ENCODE assay signal across 35 cellular contexts in the genomic region with DNA sequence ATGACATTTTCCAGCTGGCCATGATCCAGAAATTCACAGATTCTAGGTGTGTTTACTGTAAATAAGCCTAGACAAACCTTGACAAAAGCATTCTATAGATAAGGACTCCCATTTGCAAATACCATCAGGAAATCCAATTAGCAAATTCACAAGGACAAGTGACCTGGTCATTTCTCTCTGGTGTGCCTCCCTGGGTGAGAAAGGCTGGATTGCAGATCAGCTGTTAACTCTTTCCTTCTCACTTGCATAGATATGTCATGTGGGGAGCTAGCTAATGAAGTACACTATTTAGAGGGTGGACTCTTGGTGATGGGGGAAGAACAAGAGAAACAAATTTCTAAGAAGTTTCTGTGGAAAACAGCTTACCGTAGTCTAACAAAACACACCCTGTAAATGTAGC.
"Had no signal": no experiment of that assay in that cellular context is flagged by ENCODE, and none has a peak within 500 bp of the region (broad histone marks: within the 10 kb centered on the region; RNA-seq: fewer than 3 reads in every experiment).

No MANE protein-coding gene starts in this region.

- ATAC-seq: activated CD4-positive, alpha-beta T cell treated with anti-CD3 and anti-CD28 coated beads for 36 hours; activated CD8-positive, alpha-beta memory T cell treated with anti-CD3 and anti-CD28 coated beads, Interleukin-2, amount 10 ng/mL, durations not matched to agents 7 days and 5 days; activated CD8-positive, alpha-beta T cell treated with anti-CD3 and anti-CD28 coated beads, Interleukin-2, amount 10 ng/mL, durations not matched to agents 7 days and 5 days; activated naive CD8-positive, alpha-beta T cell treated with anti-CD3 and anti-CD28 coated beads, Interleukin-2, amount 50 U/mL, for 24 hours; body of pancreas; foreskin keratinocyte; gastrocnemius medialis; T-helper 17 cell had no signal

- H3K4me1 ChIP-seq: adrenal gland, body of pancreas, esophagus muscularis mucosa, gastrocnemius medialis had no signal

- H3K27ac Mint-ChIP-seq: activated CD4-positive, alpha-beta memory T cell treated with anti-CD3 and anti-CD28 coated beads for 36 hours; activated CD4-positive, alpha-beta T cell treated with anti-CD3 and anti-CD28 coated beads for 36 hours; activated CD4-positive, alpha-beta T cell treated with anti-CD3 and anti-CD28 coated beads, Interleukin-2, amount 10 ng/mL, durations not matched to agents 24 days and 14 days; activated CD8-positive, alpha-beta memory T cell treated with anti-CD3 and anti-CD28 coated beads, Interleukin-2, amount 10 ng/mL, durations not matched to agents 7 days and 5 days; activated CD8-positive, alpha-beta T cell treated with anti-CD3 and anti-CD28 coated beads, Interleukin-2, amount 10 ng/mL, durations not matched to agents 7 days and 5 days; activated naive CD4-positive, alpha-beta T cell treated with anti-CD3 and anti-CD28 coated beads for 36 hours; activated naive CD4-positive, alpha-beta T cell treated with anti-CD3 and anti-CD28 coated beads, Interleukin-2, amount 50 U/mL, for 24 hours; activated naive CD8-positive, alpha-beta T cell treated with anti-CD3 and anti-CD28 coated beads for 36 hours; activated naive CD8-positive, alpha-beta T cell treated with anti-CD3 and anti-CD28 coated beads, Interleukin-2, amount 50 U/mL, for 24 hours; activated T-helper 1 cell treated with anti-CD3 and anti-CD28 coated beads, Interleukin-12 subunit alpha, Interleukin-12 subunit beta, Interleukin-2, Interleukin-4 antibody, amounts not matched to agents 30 ng/mL and 10 ng/mL and 1 ng/mL, durations not matched to agents 14 hours and 24 hours and 36 hours; activated T-helper 2 cell treated with anti-CD3 and anti-CD28 coated beads, Interferon-gamma antibody, Interleukin-2, Interleukin-4, amounts not matched to agents 10 μg/mL and 5 μg/mL and 100 μg/mL, durations not matched to agents 14 hours and 24 hours and 36 hours; dendritic cell treated with granulocyte-macrophage colony-stimulating factor and Interleukin-4, amounts not matched to agents 40 ng/mL and 50 ng/mL, for 4 days; T-helper 17 cell; T-helper 2 cell treated with Interferon-gamma antibody and Interleukin-4, amounts not matched to agents 5 μg/mL and 100 μg/mL, for 36 hours had no signal

- H3K27me3 Mint-ChIP-seq: activated CD4-positive, alpha-beta memory T cell treated with anti-CD3 and anti-CD28 coated beads for 36 hours; activated CD4-positive, alpha-beta T cell treated with anti-CD3 and anti-CD28 coated beads for 36 hours; activated CD8-positive, alpha-beta memory T cell treated with anti-CD3 and anti-CD28 coated beads, Interleukin-2, amount 10 ng/mL, durations not matched to agents 7 days and 5 days; activated naive CD4-positive, alpha-beta T cell treated with anti-CD3 and anti-CD28 coated beads, Interleukin-2, amount 50 U/mL, for 24 hours; activated naive CD8-positive, alpha-beta T cell treated with anti-CD3 and anti-CD28 coated beads, Interleukin-2, amount 50 U/mL, for 24 hours; central memory CD8-positive, alpha-beta T cell; T-helper 17 cell had no signal

- H3K27ac ChIP-seq: adrenal gland, body of pancreas, coronary artery, dorsolateral prefrontal cortex, esophagus muscularis mucosa, foreskin keratinocyte, gastrocnemius medialis had no signal

- H3K9me3 ChIP-seq: adrenal gland, body of pancreas, esophagus muscularis mucosa, gastrocnemius medialis had no signal

- H3K4me3 Mint-ChIP-seq: activated CD4-positive, alpha-beta memory T cell treated with anti-CD3 and anti-CD28 coated beads for 36 hours; activated CD4-positive, alpha-beta T cell treated with anti-CD3 and anti-CD28 coated beads for 36 hours; activated CD4-positive, alpha-beta T cell treated with anti-CD3 and anti-CD28 coated beads, Interleukin-2, amount 10 ng/mL, durations not matched to agents 24 days and 14 days; activated CD8-positive, alpha-beta memory T cell treated with anti-CD3 and anti-CD28 coated beads, Interleukin-2, amount 10 ng/mL, durations not matched to agents 7 days and 5 days; activated CD8-positive, alpha-beta T cell treated with anti-CD3 and anti-CD28 coated beads, Interleukin-2, amount 10 ng/mL, durations not matched to agents 7 days and 5 days; activated naive CD4-positive, alpha-beta T cell treated with anti-CD3 and anti-CD28 coated beads for 36 hours; activated naive CD4-positive, alpha-beta T cell treated with anti-CD3 and anti-CD28 coated beads, Interleukin-2, amount 50 U/mL, for 24 hours; activated naive CD8-positive, alpha-beta T cell treated with anti-CD3 and anti-CD28 coated beads for 36 hours; activated naive CD8-positive, alpha-beta T cell treated with anti-CD3 and anti-CD28 coated beads, Interleukin-2, amount 50 U/mL, for 24 hours; activated T-helper 1 cell treated with anti-CD3 and anti-CD28 coated beads, Interleukin-12 subunit alpha, Interleukin-12 subunit beta, Interleukin-2, Interleukin-4 antibody, amounts not matched to agents 30 ng/mL and 10 ng/mL and 1 ng/mL, durations not matched to agents 14 hours and 24 hours and 36 hours; central memory CD8-positive, alpha-beta T cell; dendritic cell treated with granulocyte-macrophage colony-stimulating factor and Interleukin-4, amounts not matched to agents 40 ng/mL and 50 ng/mL, for 4 days; T-helper 17 cell; T-helper 2 cell treated with Interferon-gamma antibody and Interleukin-4, amounts not matched to agents 5 μg/mL and 100 μg/mL, for 36 hours had no signal

- H3K9me3 Mint-ChIP-seq: activated CD4-positive, alpha-beta memory T cell treated with anti-CD3 and anti-CD28 coated beads for 36 hours; activated naive CD4-positive, alpha-beta T cell treated with anti-CD3 and anti-CD28 coated beads for 36 hours; activated naive CD4-positive, alpha-beta T cell treated with anti-CD3 and anti-CD28 coated beads, Interleukin-2, amount 50 U/mL, for 24 hours; activated naive CD8-positive, alpha-beta T cell treated with anti-CD3 and anti-CD28 coated beads for 36 hours; activated naive CD8-positive, alpha-beta T cell treated with anti-CD3 and anti-CD28 coated beads, Interleukin-2, amount 50 U/mL, for 24 hours; activated T-helper 1 cell treated with anti-CD3 and anti-CD28 coated beads, Interleukin-12 subunit alpha, Interleukin-12 subunit beta, Interleukin-2, Interleukin-4 antibody, amounts not matched to agents 30 ng/mL and 10 ng/mL and 1 ng/mL, durations not matched to agents 14 hours and 24 hours and 36 hours; activated T-helper 2 cell treated with anti-CD3 and anti-CD28 coated beads, Interferon-gamma antibody, Interleukin-2, Interleukin-4, amounts not matched to agents 10 μg/mL and 5 μg/mL and 100 μg/mL, durations not matched to agents 14 hours and 24 hours and 36 hours; central memory CD8-positive, alpha-beta T cell; dendritic cell treated with granulocyte-macrophage colony-stimulating factor and Interleukin-4, amounts not matched to agents 40 ng/mL and 50 ng/mL, for 4 days; T-helper 2 cell treated with Interferon-gamma antibody and Interleukin-4, amounts not matched to agents 5 μg/mL and 100 μg/mL, for 36 hours had no signal

- H3K36me3 Mint-ChIP-seq: activated CD4-positive, alpha-beta memory T cell treated with anti-CD3 and anti-CD28 coated beads for 36 hours; activated CD8-positive, alpha-beta memory T cell treated with anti-CD3 and anti-CD28 coated beads, Interleukin-2, amount 10 ng/mL, durations not matched to agents 7 days and 5 days; activated naive CD4-positive, alpha-beta T cell treated with anti-CD3 and anti-CD28 coated beads, Interleukin-2, amount 50 U/mL, for 24 hours; activated naive CD8-positive, alpha-beta T cell treated with anti-CD3 and anti-CD28 coated beads for 36 hours had no signal

- DNase-seq: activated CD4-positive, alpha-beta memory T cell treated with anti-CD3 and anti-CD28 coated beads for 36 hours; activated CD4-positive, alpha-beta T cell treated with anti-CD3 and anti-CD28 coated beads for 36 hours; activated CD4-positive, alpha-beta T cell treated with anti-CD3 and anti-CD28 coated beads, Interleukin-2, amount 10 ng/mL, durations not matched to agents 24 days and 14 days; activated CD4-positive, CD25-positive, alpha-beta regulatory T cell; activated CD4-positive, CD25-positive, alpha-beta regulatory T cell treated with anti-CD3 and anti-CD28 coated beads, Interleukin-2, amount 50 U/mL, for 72 hours; activated CD8-positive, alpha-beta memory T cell treated with anti-CD3 and anti-CD28 coated beads, Interleukin-2, amount 10 ng/mL, durations not matched to agents 7 days and 5 days; activated CD8-positive, alpha-beta memory T cell treated with anti-CD3 and anti-CD28 coated beads, Interleukin-2, amount 50 U/mL, for 4 hours; activated CD8-positive, alpha-beta T cell treated with anti-CD3 and anti-CD28 coated beads, Interleukin-2, amount 10 ng/mL, durations not matched to agents 7 days and 5 days; activated effector memory CD4-positive, alpha-beta T cell treated with anti-CD3 and anti-CD28 coated beads, Interleukin-2, amount 50 U/mL, for 16 hours; activated naive CD4-positive, alpha-beta T cell treated with anti-CD3 and anti-CD28 coated beads for 36 hours; activated naive CD8-positive, alpha-beta T cell treated with anti-CD3 and anti-CD28 coated beads for 36 hours; activated naive CD8-positive, alpha-beta T cell treated with anti-CD3 and anti-CD28 coated beads, Interleukin-2, amount 50 U/mL, for 24 hours; activated T-cell treated with anti-CD3 and anti-CD28 coated beads, Interleukin-2, amount 50 U/mL, for 1 hour; activated T-cell treated with anti-CD3 and anti-CD28 coated beads, Interleukin-2, amount 50 U/mL, for 48 hours; adrenal gland; amygdala; aorta; body of pancreas; dorsolateral prefrontal cortex; effector memory CD4-positive, alpha-beta T cell; erythroblast; foreskin keratinocyte; gastrocnemius medialis; glutamatergic neuron; T-helper 1 cell; T-helper 17 cell; T1000 had no signal

- H3K36me3 ChIP-seq: adrenal gland, esophagus muscularis mucosa, gastrocnemius medialis had no signal

- H3K4me3 ChIP-seq: adrenal gland, body of pancreas, coronary artery, dorsolateral prefrontal cortex, esophagus muscularis mucosa, gastrocnemius medialis had no signal

- H3K27me3 ChIP-seq: body of pancreas, esophagus muscularis mucosa, foreskin keratinocyte, gastrocnemius medialis had no signal

- H3K4me1 Mint-ChIP-seq: activated CD4-positive, alpha-beta T cell treated with anti-CD3 and anti-CD28 coated beads for 36 hours; activated CD8-positive, alpha-beta memory T cell treated with anti-CD3 and anti-CD28 coated beads, Interleukin-2, amount 10 ng/mL, durations not matched to agents 7 days and 5 days; activated naive CD4-positive, alpha-beta T cell treated with anti-CD3 and anti-CD28 coated beads, Interleukin-2, amount 50 U/mL, for 24 hours; activated naive CD8-positive, alpha-beta T cell treated with anti-CD3 and anti-CD28 coated beads, Interleukin-2, amount 50 U/mL, for 24 hours; central memory CD8-positive, alpha-beta T cell; T-helper 17 cell had no signal
